1 cellular context compared by ENCODE assay signal in genomic region chr18:37720706-37721105, GRCh38.
TF ChIP-seq lines count a peak whose summit lies in the region.

No MANE protein-coding gene starts in this region.

TF ChIP-seq in H1, 55 proteins besides CTCF, POLR2A, EP300 and RAD21 (continued from another document):
- TF ChIP-seq, protein P1, sequence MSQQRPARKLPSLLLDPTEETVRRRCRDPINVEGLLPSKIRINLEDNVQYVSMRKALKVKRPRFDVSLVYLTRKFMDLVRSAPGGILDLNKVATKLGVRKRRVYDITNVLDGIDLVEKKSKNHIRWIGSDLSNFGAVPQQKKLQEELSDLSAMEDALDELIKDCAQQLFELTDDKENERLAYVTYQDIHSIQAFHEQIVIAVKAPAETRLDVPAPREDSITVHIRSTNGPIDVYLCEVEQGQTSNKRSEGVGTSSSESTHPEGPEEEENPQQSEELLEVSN (IDR thresholded peaks at IDR 0.05) = no peak
- TF ChIP-seq USF2 (IDR thresholded peaks at IDR 0.05; ENCODE audit: low read length) (no peak), SP2 (IDR thresholded peaks at IDR 0.05; ENCODE audit: low read length) (no peak), CTBP2 (IDR thresholded peaks at IDR 0.05; ENCODE audit: borderline replicate concordance, insufficient read depth, insufficient read length, low read length) (no peak), SIX5 (IDR thresholded peaks at IDR 0.05; ENCODE audit: low read depth, low read length) (no peak), TAF7 (optimal IDR thresholded peaks at IDR 0.05; ENCODE audit: borderline replicate concordance, low read depth, low read length) (no peak), EZH2 (IDR thresholded peaks at IDR 0.05; ENCODE audit: low read depth, low read length, severe bottlenecking) (no peak), HDAC6 (IDR thresholded peaks at IDR 0.05; ENCODE audit: low read depth, low read length) (no peak), GABPA (IDR thresholded peaks at IDR 0.05; ENCODE audit: borderline replicate concordance, insufficient read depth, low read length) (no peak), TCF12 (IDR thresholded peaks at IDR 0.05; ENCODE audit: low read depth, low read length) (no peak)
- TF ChIP-seq, protein P2, sequence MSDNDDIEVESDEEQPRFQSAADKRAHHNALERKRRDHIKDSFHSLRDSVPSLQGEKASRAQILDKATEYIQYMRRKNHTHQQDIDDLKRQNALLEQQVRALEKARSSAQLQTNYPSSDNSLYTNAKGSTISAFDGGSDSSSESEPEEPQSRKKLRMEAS (IDR thresholded peaks at IDR 0.05) = no peak
